In the genomic region with DNA sequence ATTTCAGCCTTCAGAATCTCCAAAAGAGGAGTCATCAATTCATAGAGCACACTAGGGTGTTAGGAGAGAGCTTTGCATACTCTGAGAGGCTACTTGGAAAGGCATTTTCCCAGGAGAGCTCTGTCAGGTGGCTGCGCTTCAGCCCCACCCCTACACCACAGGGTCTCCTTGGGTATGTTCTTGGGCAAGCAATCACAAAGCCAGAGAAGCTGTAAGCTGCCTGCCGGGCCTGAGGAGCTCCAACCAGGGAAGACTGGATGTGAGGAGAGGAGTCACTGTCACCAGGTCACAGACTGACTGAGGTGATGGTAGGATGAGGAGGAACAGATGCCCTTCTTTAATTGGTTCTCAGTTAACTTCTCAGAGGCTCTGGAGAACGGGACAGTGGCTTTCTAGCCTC, we compare ENCODE assay signal across 12 cellular contexts. TPM values are rescaled to one million over a fixed set of nuclear protein-coding genes. Genes with fewer than 3 reads are reported as not detected.
DNase-seq lines count a peak whose midpoint lies in the region; ATAC-seq and TF ChIP-seq lines count a peak whose summit lies in the region.
"Had no signal": no experiment of that assay in that cellular context is flagged by ENCODE, and none has a peak within 500 bp of the region (broad histone marks: within the 10 kb centered on the region; RNA-seq: fewer than 3 reads in every experiment).

No MANE protein-coding gene starts in this region.

- peaks cover 71% of the 10 kb centered on the region for H3K36me3 Mint-ChIP-seq in activated CD8-positive, alpha-beta memory T cell treated with anti-CD3 and anti-CD28 coated beads, Interleukin-2, amount 10 ng/mL, durations not matched to agents 7 days and 5 days
- H3K36me3 Mint-ChIP-seq in natural killer cell treated with Interleukin-12 subunit alpha and Interleukin-12 subunit beta and Interleukin-15 and Interleukin-18, amount 100 ng/mL, for 72 hours = peaks cover 21% of the 10 kb centered on the region
- peaks cover 34% of the 10 kb centered on the region for H3K36me3 Mint-ChIP-seq in natural killer cell
- peaks cover 74% of the 10 kb centered on the region for H3K36me3 Mint-ChIP-seq in nephron progenitor cell (ENCODE audit: low read depth)

- H3K4me1 Mint-ChIP-seq in activated CD8-positive, alpha-beta memory T cell treated with anti-CD3 and anti-CD28 coated beads, Interleukin-2, amount 10 ng/mL, durations not matched to agents 7 days and 5 days = peaks cover 19% of the 10 kb centered on the region
- H3K4me1 Mint-ChIP-seq in natural killer cell treated with Interleukin-12 subunit alpha and Interleukin-12 subunit beta and Interleukin-15 and Interleukin-18, amount 100 ng/mL, for 72 hours (ENCODE audit: low read depth in 2 of 2) = peaks cover 5 to 6% of the 10 kb centered on the region in 2 donors
- peaks cover 1 to 2% of the 10 kb centered on the region in 2 donors for H3K4me1 Mint-ChIP-seq in natural killer cell
- no peaks in the 10 kb centered on the region for H3K4me1 Mint-ChIP-seq in nephron progenitor cell
- H3K4me1 Mint-ChIP-seq: CD14-positive monocyte had no signal

- no peak for ATAC-seq in activated CD8-positive, alpha-beta memory T cell treated with anti-CD3 and anti-CD28 coated beads, Interleukin-2, amount 10 ng/mL, durations not matched to agents 7 days and 5 days
- ATAC-seq in natural killer cell treated with Interleukin-12 subunit alpha and Interleukin-12 subunit beta and Interleukin-15 and Interleukin-18, amount 100 ng/mL, for 72 hours = no peak
- ATAC-seq in natural killer cell = no peak
- ATAC-seq in HG02571 (IDR thresholded peaks at IDR 0.05; ENCODE audit: unreplicated experiment) = no peak
- ATAC-seq: CD8-positive, alpha-beta T cell had no signal

- intact Hi-C loops in natural killer cell (cut with micrococcal nuclease) = no loop called here

- CTCF ChIA-PET in activated CD8-positive, alpha-beta memory T cell treated with anti-CD3 and anti-CD28 coated beads, Interleukin-2, amount 10 ng/mL, durations not matched to agents 7 days and 5 days (lab: Charles Lee) = interaction anchor here (1.3 to 2.4 kb wide), 2 partner anchors 10 to 11 kb away, joined by 4 to 11 read pairs; partner anchors contain the start of gene RPSA

- peak overlapping the region; percentile 41 for H3K27ac Mint-ChIP-seq in activated CD8-positive, alpha-beta memory T cell treated with anti-CD3 and anti-CD28 coated beads, Interleukin-2, amount 10 ng/mL, durations not matched to agents 7 days and 5 days
- peak overlapping the region in 1 of 2 donors; percentile 62 for H3K27ac Mint-ChIP-seq in natural killer cell treated with Interleukin-12 subunit alpha and Interleukin-12 subunit beta and Interleukin-15 and Interleukin-18, amount 100 ng/mL, for 72 hours
- H3K27ac Mint-ChIP-seq in natural killer cell = no peak overlapping the region
- peak overlapping the region; percentile 16 for H3K27ac Mint-ChIP-seq in nephron progenitor cell
- H3K27ac Mint-ChIP-seq: CD8-positive, alpha-beta T cell had no signal

- DNase-seq in activated CD8-positive, alpha-beta memory T cell treated with anti-CD3 and anti-CD28 coated beads, Interleukin-2, amount 10 ng/mL, durations not matched to agents 7 days and 5 days = no peak
- DNase-seq in activated CD8-positive, alpha-beta memory T cell treated with anti-CD3 and anti-CD28 coated beads, Interleukin-2, amount 50 U/mL, for 48 hours = no peak
- peak; percentile 57 for DNase-seq in natural killer cell treated with Interleukin-12 subunit alpha and Interleukin-12 subunit beta and Interleukin-15 and Interleukin-18, amount 100 ng/mL, for 72 hours (ENCODE audit: low spot score)
- DNase-seq in natural killer cell = no peak
- DNase-seq in nephron progenitor cell = no peak
- no peak for DNase-seq in medulla oblongata (ENCODE audit: extremely low spot score)
- DNase-seq: CD8-positive, alpha-beta T cell; COR-L47; DND-41; GF-D8 had no signal

- no peaks in the 10 kb centered on the region for H3K9me3 Mint-ChIP-seq in activated CD8-positive, alpha-beta memory T cell treated with anti-CD3 and anti-CD28 coated beads, Interleukin-2, amount 10 ng/mL, durations not matched to agents 7 days and 5 days (ENCODE audit: low read depth)
- no peaks in the 10 kb centered on the region for H3K9me3 Mint-ChIP-seq in natural killer cell treated with Interleukin-12 subunit alpha and Interleukin-12 subunit beta and Interleukin-15 and Interleukin-18, amount 100 ng/mL, for 72 hours
- H3K9me3 Mint-ChIP-seq in natural killer cell (no peaks in the 10 kb centered on the region), nephron progenitor cell (no peaks in the 10 kb centered on the region)
- H3K9me3 Mint-ChIP-seq: CD8-positive, alpha-beta T cell had no signal

- H3K27me3 Mint-ChIP-seq in activated CD8-positive, alpha-beta memory T cell treated with anti-CD3 and anti-CD28 coated beads, Interleukin-2, amount 10 ng/mL, durations not matched to agents 7 days and 5 days = no peaks in the 10 kb centered on the region
- H3K27me3 Mint-ChIP-seq in natural killer cell treated with Interleukin-12 subunit alpha and Interleukin-12 subunit beta and Interleukin-15 and Interleukin-18, amount 100 ng/mL, for 72 hours = no peaks in the 10 kb centered on the region
- H3K27me3 Mint-ChIP-seq in natural killer cell (ENCODE audit: low read depth in 2 of 2) = no peaks in the 10 kb centered on the region
- no peaks in the 10 kb centered on the region for H3K27me3 Mint-ChIP-seq in nephron progenitor cell (ENCODE audit: low read depth, poor library complexity)

- H3K4me3 Mint-ChIP-seq in activated CD8-positive, alpha-beta memory T cell treated with anti-CD3 and anti-CD28 coated beads, Interleukin-2, amount 10 ng/mL, durations not matched to agents 7 days and 5 days = no peak overlapping the region
- no peak overlapping the region for H3K4me3 Mint-ChIP-seq in natural killer cell treated with Interleukin-12 subunit alpha and Interleukin-12 subunit beta and Interleukin-15 and Interleukin-18, amount 100 ng/mL, for 72 hours
- H3K4me3 Mint-ChIP-seq in natural killer cell (no peak overlapping the region), nephron progenitor cell (no peak overlapping the region)
- H3K4me3 Mint-ChIP-seq: CD14-positive monocyte; CD8-positive, alpha-beta T cell had no signal

- TF ChIP-seq CTCF in natural killer cell (IDR thresholded peaks at IDR 0.05) (no peak), nephron progenitor cell (IDR thresholded peaks at IDR 0.05) (no peak)

RNA-seq across cellular contexts. Expression of gene RPSA, which starts 9.8 kb away (rescaled TPM):
- 1,000 to 10,000 TPM; 1,232 to 1,591 TPM for total RNA-seq in activated CD8-positive, alpha-beta memory T cell treated with anti-CD3 and anti-CD28 coated beads, Interleukin-2, amount 10 ng/mL, durations not matched to agents 7 days and 5 days
- 1,000 to 10,000 TPM; 1,441 to 1,468 TPM for total RNA-seq in natural killer cell treated with Interleukin-12 subunit alpha and Interleukin-12 subunit beta and Interleukin-15 and Interleukin-18, amount 100 ng/mL, for 72 hours
- 100 to 1,000 TPM; 737 to 921 (median 821) TPM for total RNA-seq in natural killer cell

RNA-seq across cellular contexts. Expression of gene SLC25A38, which starts 13.5 kb away (rescaled TPM):
- total RNA-seq in activated CD8-positive, alpha-beta memory T cell treated with anti-CD3 and anti-CD28 coated beads, Interleukin-2, amount 10 ng/mL, durations not matched to agents 7 days and 5 days = 10 to 100 TPM; 36.2 to 55.9 TPM
- 10 to 100 TPM; 42.1 to 44.5 TPM for total RNA-seq in natural killer cell treated with Interleukin-12 subunit alpha and Interleukin-12 subunit beta and Interleukin-15 and Interleukin-18, amount 100 ng/mL, for 72 hours
- 10 to 100 TPM; 40.0 to 44.7 (median 41.7) TPM for total RNA-seq in natural killer cell

Comparison
In these comparisons a context has a peak if more than half of its experiments do, and no peak if none do; other contexts are left out.
1. H3K27ac Mint-ChIP-seq: peak in activated CD8-positive, alpha-beta memory T cell treated with anti-CD3 and anti-CD28 coated beads, Interleukin-2, amount 10 ng/mL, durations not matched to agents 7 days and 5 days (single experiment) and nephron progenitor cell (single experiment); none in natural killer cell (0 of 2).